In the genomic region with DNA sequence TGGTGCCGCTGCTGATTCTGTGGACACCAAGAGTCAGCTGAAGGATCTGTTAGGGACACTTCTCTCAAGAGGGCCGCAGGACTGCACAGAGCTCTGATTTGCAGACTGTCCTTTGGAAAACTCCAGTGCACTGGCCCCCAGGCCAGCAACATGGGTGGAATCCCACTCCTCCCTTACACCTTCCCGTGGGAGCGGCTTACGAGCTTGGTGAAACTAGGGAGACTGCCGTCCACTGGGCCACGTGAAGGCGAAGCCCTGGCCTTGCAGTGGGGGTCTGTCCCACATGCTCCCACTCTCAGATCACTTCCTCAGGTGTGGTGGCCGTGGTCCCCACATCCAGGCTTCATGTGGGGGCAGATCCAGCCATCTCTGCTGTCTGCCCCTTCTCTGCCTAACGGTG, we compare ENCODE assay signal across 22 cellular contexts. TPM values are rescaled to one million over a fixed set of nuclear protein-coding genes. Genes with fewer than 3 reads are reported as not detected.
DNase-seq lines count a peak whose midpoint lies in the region; ATAC-seq, FAIRE-seq and TF ChIP-seq lines count a peak whose summit lies in the region.
"Had no signal": no experiment of that assay in that cellular context is flagged by ENCODE, and none has a peak within 500 bp of the region (broad histone marks: within the 10 kb centered on the region; RNA-seq: fewer than 3 reads in every experiment).

No MANE protein-coding gene starts in this region.

- CTCF ChIA-PET in K562 (lab: Yijun Ruan, JAX; ENCODE audit: low intra/inter-chr PET ratio), result no interaction called here

- no peak for TF ChIP-seq EP300 in K562 (IDR thresholded peaks at IDR 0.05; ENCODE audit: low read length)

- H3K9me1 ChIP-seq in K562 (ENCODE audit: control insufficient read depth, insufficient read depth, low read length), result no peaks in the 10 kb centered on the region

- H3K27ac ChIP-seq in BLaER1 treated with 17β-estradiol and CSF1 and Interleukin-3, amounts not matched to agents 10 nM and 100 nM, result peak overlapping the region in 8 of 11 experiments; percentile 69 to 86 (median 81); a peak in 14 of 22 replicates
- H3K27ac ChIP-seq in K562 (ENCODE audit: extremely low read depth, low read depth, low read length), result no peak overlapping the region
- peak overlapping the region; percentile 72 for H3K27ac ChIP-seq in lower lobe of right lung
- H3K27ac ChIP-seq in temporal lobe (ENCODE audit: low read depth, low read length), result peak overlapping the region; percentile 20
- H3K27ac ChIP-seq: KMS-11, Peyer's patch had no signal

- ATAC-seq in K562, result no peak
- no peak for ATAC-seq in lower lobe of right lung
- no peak for ATAC-seq in GM21529 (IDR thresholded peaks at IDR 0.05; ENCODE audit: unreplicated experiment)
- ATAC-seq: GM12878, GM23338 had no signal

- no peak overlapping the region for H3K4me3 ChIP-seq in BLaER1 treated with 17β-estradiol and CSF1 and Interleukin-3, amounts not matched to agents 10 nM and 100 nM
- H3K4me3 ChIP-seq in K562 (no peak overlapping the region), lower lobe of right lung (no peak overlapping the region)
- H3K4me3 ChIP-seq: GM12878, GM23338, Peyer's patch had no signal

- H3K4me2 ChIP-seq in BLaER1 treated with 17β-estradiol and CSF1 and Interleukin-3, amounts not matched to agents 10 nM and 100 nM, result peak overlapping the region in 9 of 11 experiments; percentile 89 to 98 (median 95); a peak in 18 of 22 replicates
- H3K4me2 ChIP-seq in K562 (ENCODE audit: insufficient read depth, low read length), result no peak overlapping the region
- H3K4me2 ChIP-seq: GM23338, KMS-11 had no signal

- DNase-seq in K562 (ENCODE audit: extremely low read depth in 1 of 4, low spot score in 3 of 4), result no peak
- no peak for DNase-seq in lower lobe of right lung
- no peak for DNase-seq in NCI-H187 treated with DMSO at 0.1 percent for 48 hours (lab: John Stamatoyannopoulos, UW)
- DNase-seq in RKO (ENCODE audit: low spot score), result no peak
- DNase-seq: DND-41; HCEC 1CT; NCI-H1105; NCI-H146; NCI-H2029 treated with DMSO at 0.1 percent for 48 hours; NCI-H226; NCI-H524; NCI-H774; NK-92 treated with Interleukin-12 subunit alpha and Interleukin-12 subunit beta, amount 100 ng/mL, for 24 hours; Peyer's patch; Right ventricle myocardium superior had no signal

- H3K4me1 ChIP-seq in BLaER1 treated with 17β-estradiol and CSF1 and Interleukin-3, amounts not matched to agents 10 nM and 100 nM, result peaks cover 73 to 99% (median 95%) of the 10 kb centered on the region in 10 experiments
- peaks cover 15 to 17% of the 10 kb centered on the region in 2 experiments for H3K4me1 ChIP-seq in K562 (replicated peaks in 1 of 2; ENCODE audit: control insufficient read depth in 2 of 2, insufficient read depth in 2 of 2, low read length in 2 of 2)
- peaks cover 57% of the 10 kb centered on the region for H3K4me1 ChIP-seq in lower lobe of right lung
- H3K4me1 ChIP-seq: Peyer's patch had no signal

- H3K9ac ChIP-seq in BLaER1 treated with 17β-estradiol and CSF1 and Interleukin-3, amounts not matched to agents 10 nM and 100 nM, result no peak overlapping the region; a peak in 1 of 22 replicates
- no peak overlapping the region for H3K9ac ChIP-seq in K562 (ENCODE audit: insufficient read depth in 1 of 2, low read depth in 2 of 2, low read length in 2 of 2)
- H3K9ac ChIP-seq: KMS-11 had no signal

- POLR2A ChIA-PET in K562 (lab: Yijun Ruan, JAX), result interaction anchor here (0.5 to 1.8 kb wide), 5 partner anchors 9 to 212 kb away, joined by 3 to 5 read pairs (median 4); partner anchors contain the start of gene PSME3IP1

- BruUV-seq in K562 (replicated peaks; lab: Mats Ljungman, UMichigan), result no TSS peak

- no peak for TF ChIP-seq CTCF in K562 (IDR thresholded peaks at IDR 0.05 in 2 of 3, conservative IDR thresholded peaks at IDR 0.05 in 1 of 3; ENCODE audit: insufficient read depth in 2 of 3, low read depth in 1 of 3, low read length in 3 of 3)
- no peak for TF ChIP-seq CTCF in lower lobe of right lung (IDR thresholded peaks at IDR 0.05)

- FAIRE-seq in K562 (lab: Jason Lieb, UNC), result no peak
- FAIRE-seq: GM12878, HTR-8/SVneo had no signal

- in situ Hi-C loops in K562 (cut with MboI), result no loop called here

- intact Hi-C loops in K562 (cut with micrococcal nuclease), result no loop called here
- intact Hi-C loops in lower lobe of right lung (cut with DNase I), result no loop called here

- H3K9me3 ChIP-seq in BLaER1 treated with 17β-estradiol and CSF1 and Interleukin-3, amounts not matched to agents 10 nM and 100 nM (replicated peaks in 1 of 11), result no peaks in the 10 kb centered on the region
- H3K9me3 ChIP-seq in K562 (replicated peaks; ENCODE audit: control insufficient read depth, insufficient read depth, low read depth, low read length) (no peaks in the 10 kb centered on the region), lower lobe of right lung (no peaks in the 10 kb centered on the region)
- H3K9me3 ChIP-seq: Peyer's patch had no signal

- TF ChIP-seq POLR2A in K562 (conservative IDR thresholded peaks at IDR 0.05), result no peak

- peaks cover 19 to 58% (median 44%) of the 10 kb centered on the region in 11 experiments for H3K36me3 ChIP-seq in BLaER1 treated with 17β-estradiol and CSF1 and Interleukin-3, amounts not matched to agents 10 nM and 100 nM
- peaks cover 28% of the 10 kb centered on the region; the same call in 2 of the 3 replicates for H3K36me3 ChIP-seq in K562 (ENCODE audit: control insufficient read depth, insufficient read depth, low read length)
- H3K36me3 ChIP-seq in lower lobe of right lung, result peaks cover 28% of the 10 kb centered on the region

- H3K79me2 ChIP-seq in K562 (ENCODE audit: control insufficient read depth, insufficient read depth, low read length), result no peaks in the 10 kb centered on the region

- WGBS in K562 (ENCODE audit: insufficient coverage, low coverage, missing lambda C conversion rate), result 90% methylated on average over 5 of the region's 10 CpGs

- no peak overlapping the region for H2AFZ ChIP-seq in K562 (ENCODE audit: low read depth, low read length)
- H2AFZ ChIP-seq: GM23338 had no signal

- H3K27me3 ChIP-seq in BLaER1 treated with 17β-estradiol and CSF1 and Interleukin-3, amounts not matched to agents 10 nM and 100 nM, result no peaks in the 10 kb centered on the region
- no peaks in the 10 kb centered on the region for H3K27me3 ChIP-seq in K562 (ENCODE audit: control insufficient read depth in 2 of 2, insufficient read depth in 2 of 2, low read length in 2 of 2)
- no peaks in the 10 kb centered on the region for H3K27me3 ChIP-seq in lower lobe of right lung (ENCODE audit: low read depth)
- H3K27me3 ChIP-seq: Peyer's patch had no signal

- no peaks in the 10 kb centered on the region for H4K20me1 ChIP-seq in BLaER1 treated with 17β-estradiol and CSF1 and Interleukin-3, amounts not matched to agents 10 nM and 100 nM
- H4K20me1 ChIP-seq in K562 (replicated peaks; ENCODE audit: control insufficient read depth, insufficient read depth, low read length), result no peaks in the 10 kb centered on the region

- no peak for TF ChIP-seq RAD21 in K562 (CRISPR knock-in tag; conservative IDR thresholded peaks at IDR 0.05 in 1 of 2, IDR thresholded peaks at IDR 0.05 in 1 of 2)

RNA-seq across cellular contexts. Expression of gene PSME3IP1, which starts 36.4 kb away (rescaled TPM):
- 53.9 and 134 TPM in 2 replicates for total RNA-seq in K562 (2011; cell fraction: chromatin; rRNA removed; ENCODE audit: low replicate concordance)
- total RNA-seq in K562 (2011; cell fraction: nucleolus; rRNA removed), result 46.7 and 60.7 TPM in 2 replicates
- total RNA-seq in K562 (2011; cell fraction: nucleoplasm; rRNA removed), result 71.6 and 104 TPM in 2 replicates
- 76.9 and 85.5 TPM in 2 replicates for total RNA-seq in K562 (2014; rRNA removed)
- total RNA-seq in K562 (2014; rRNA removed; fragmentation: Illumina TruSeq; extraction: Trizol), result 143 and 167 TPM in 2 replicates
- 147 and 158 TPM in 2 replicates for total RNA-seq in K562 (2015; rRNA removed; fragmentation: Illumina TruSeq; extraction: Trizol)
- 104 and 106 TPM in 2 replicates for total RNA-seq in K562 (2021)
- polyA plus RNA-seq in K562 (2011; rRNA removed), result 115 and 144 TPM in 2 replicates
- polyA plus RNA-seq in K562 (2011; cell fraction: cytosol; rRNA removed), result 132 and 144 TPM in 2 replicates
- 251 and 259 TPM in 2 replicates for polyA plus RNA-seq in K562 (2011; cell fraction: nucleus; rRNA removed)
- polyA plus RNA-seq in K562 (2012), result 88.6 and 121 TPM in 2 replicates
- polyA plus RNA-seq in K562 (2014; fragmentation: Illumina TruSeq; extraction: Trizol), result 155 and 187 TPM in 2 replicates
- 100 to 1,000 TPM in 1 of 2 experiments, 10 to 100 TPM in 1; 63.8 to 142 TPM for polyA plus RNA-seq in K562 (2014; fragmentation: Nextera tagmentation; extraction: Ambion mirVana)
- polyA plus RNA-seq in K562 (2014; rRNA removed), result 146 and 152 TPM in 2 replicates
- polyA minus RNA-seq in K562 (2011; rRNA and poly(A)+ RNA removed), result 78.0 and 80.4 TPM in 2 replicates
- polyA minus RNA-seq in K562 (2011; cell fraction: cytosol; rRNA and poly(A)+ RNA removed), result 45.1 and 48.8 TPM in 2 replicates
- polyA minus RNA-seq in K562 (2011; cell fraction: nucleus; rRNA and poly(A)+ RNA removed), result 40.8 and 66.0 TPM in 2 replicates
- 79.8 TPM for total RNA-seq in lower lobe of right lung
- 96.9 TPM for total RNA-seq in temporal lobe

RNA-seq across cellular contexts. Expression of gene RSPRY1, which starts 36.7 kb away (rescaled TPM):
- 60.1 and 86.3 TPM in 2 replicates for total RNA-seq in K562 (2011; cell fraction: chromatin; rRNA removed; ENCODE audit: low replicate concordance)
- total RNA-seq in K562 (2011; cell fraction: nucleolus; rRNA removed), result 29.9 and 41.0 TPM in 2 replicates
- 44.0 and 48.0 TPM in 2 replicates for total RNA-seq in K562 (2011; cell fraction: nucleoplasm; rRNA removed)
- total RNA-seq in K562 (2014; rRNA removed), result 14.5 and 20.0 TPM in 2 replicates
- 25.5 and 26.3 TPM in 2 replicates for total RNA-seq in K562 (2014; rRNA removed; fragmentation: Illumina TruSeq; extraction: Trizol)
- 25.2 and 27.8 TPM in 2 replicates for total RNA-seq in K562 (2015; rRNA removed; fragmentation: Illumina TruSeq; extraction: Trizol)
- total RNA-seq in K562 (2021), result 20.8 and 22.7 TPM in 2 replicates
- 25.4 and 28.0 TPM in 2 replicates for polyA plus RNA-seq in K562 (2011; rRNA removed)
- 10.7 and 15.7 TPM in 2 replicates for polyA plus RNA-seq in K562 (2011; cell fraction: cytosol; rRNA removed)
- polyA plus RNA-seq in K562 (2011; cell fraction: nucleus; rRNA removed), result 21.4 and 28.5 TPM in 2 replicates
- polyA plus RNA-seq in K562 (2012), result 11.1 and 11.4 TPM in 2 replicates
- polyA plus RNA-seq in K562 (2014; fragmentation: Illumina TruSeq; extraction: Trizol), result 17.6 and 23.1 TPM in 2 replicates
- polyA plus RNA-seq in K562 (2014; fragmentation: Nextera tagmentation; extraction: Ambion mirVana), result 10 to 100 TPM; 10.2 to 13.4 TPM
- polyA plus RNA-seq in K562 (2014; rRNA removed), result 15.0 and 17.5 TPM in 2 replicates
- polyA minus RNA-seq in K562 (2011; rRNA and poly(A)+ RNA removed), result 61.4 and 62.4 TPM in 2 replicates
- polyA minus RNA-seq in K562 (2011; cell fraction: cytosol; rRNA and poly(A)+ RNA removed), result 31.9 and 34.4 TPM in 2 replicates
- 26.1 and 51.2 TPM in 2 replicates for polyA minus RNA-seq in K562 (2011; cell fraction: nucleus; rRNA and poly(A)+ RNA removed)
- 34.9 TPM for total RNA-seq in lower lobe of right lung
- total RNA-seq in temporal lobe, result 61.7 TPM

RNA-seq across cellular contexts. Expression of gene CPNE2, which starts 57.0 kb away (rescaled TPM):
- total RNA-seq in K562 (2011; cell fraction: chromatin; rRNA removed; ENCODE audit: low replicate concordance), result 13.7 and 32.7 TPM in 2 replicates
- 12.5 and 13.5 TPM in 2 replicates for total RNA-seq in K562 (2011; cell fraction: nucleolus; rRNA removed)
- total RNA-seq in K562 (2011; cell fraction: nucleoplasm; rRNA removed), result 13.3 and 19.4 TPM in 2 replicates
- total RNA-seq in K562 (2014; rRNA removed) (7.0 and 7.3 TPM in 2 replicates), K562 (2014; rRNA removed; fragmentation: Illumina TruSeq; extraction: Trizol) (4.2 and 5.0 TPM in 2 replicates), K562 (2015; rRNA removed; fragmentation: Illumina TruSeq; extraction: Trizol) (7.7 and 8.6 TPM in 2 replicates), K562 (2021) (9.5 and 10.6 TPM in 2 replicates), lower lobe of right lung (55.3 TPM), temporal lobe (42.5 TPM)
- polyA plus RNA-seq in K562 (2011; rRNA removed) (13.9 and 26.9 TPM in 2 replicates), K562 (2014; fragmentation: Illumina TruSeq; extraction: Trizol) (11.8 and 14.1 TPM in 2 replicates), K562 (2014; fragmentation: Nextera tagmentation; extraction: Ambion mirVana) (1 to 10 TPM; 3.0 to 3.8 TPM), K562 (2014; rRNA removed) (11.7 and 14.0 TPM in 2 replicates)
- polyA plus RNA-seq in K562 (2011; cell fraction: cytosol; rRNA removed), result 28.1 and 34.9 TPM in 2 replicates
- polyA plus RNA-seq in K562 (2011; cell fraction: nucleus; rRNA removed), result 14.0 and 18.6 TPM in 2 replicates
- 14.1 and 33.3 TPM in 2 replicates for polyA plus RNA-seq in K562 (2012)
- polyA minus RNA-seq in K562 (2011; rRNA and poly(A)+ RNA removed), result 8.9 and 12.3 TPM in 2 replicates
- 7.7 and 8.6 TPM in 2 replicates for polyA minus RNA-seq in K562 (2011; cell fraction: cytosol; rRNA and poly(A)+ RNA removed)
- 6.6 and 9.8 TPM in 2 replicates for polyA minus RNA-seq in K562 (2011; cell fraction: nucleus; rRNA and poly(A)+ RNA removed)
